In the genomic region with DNA sequence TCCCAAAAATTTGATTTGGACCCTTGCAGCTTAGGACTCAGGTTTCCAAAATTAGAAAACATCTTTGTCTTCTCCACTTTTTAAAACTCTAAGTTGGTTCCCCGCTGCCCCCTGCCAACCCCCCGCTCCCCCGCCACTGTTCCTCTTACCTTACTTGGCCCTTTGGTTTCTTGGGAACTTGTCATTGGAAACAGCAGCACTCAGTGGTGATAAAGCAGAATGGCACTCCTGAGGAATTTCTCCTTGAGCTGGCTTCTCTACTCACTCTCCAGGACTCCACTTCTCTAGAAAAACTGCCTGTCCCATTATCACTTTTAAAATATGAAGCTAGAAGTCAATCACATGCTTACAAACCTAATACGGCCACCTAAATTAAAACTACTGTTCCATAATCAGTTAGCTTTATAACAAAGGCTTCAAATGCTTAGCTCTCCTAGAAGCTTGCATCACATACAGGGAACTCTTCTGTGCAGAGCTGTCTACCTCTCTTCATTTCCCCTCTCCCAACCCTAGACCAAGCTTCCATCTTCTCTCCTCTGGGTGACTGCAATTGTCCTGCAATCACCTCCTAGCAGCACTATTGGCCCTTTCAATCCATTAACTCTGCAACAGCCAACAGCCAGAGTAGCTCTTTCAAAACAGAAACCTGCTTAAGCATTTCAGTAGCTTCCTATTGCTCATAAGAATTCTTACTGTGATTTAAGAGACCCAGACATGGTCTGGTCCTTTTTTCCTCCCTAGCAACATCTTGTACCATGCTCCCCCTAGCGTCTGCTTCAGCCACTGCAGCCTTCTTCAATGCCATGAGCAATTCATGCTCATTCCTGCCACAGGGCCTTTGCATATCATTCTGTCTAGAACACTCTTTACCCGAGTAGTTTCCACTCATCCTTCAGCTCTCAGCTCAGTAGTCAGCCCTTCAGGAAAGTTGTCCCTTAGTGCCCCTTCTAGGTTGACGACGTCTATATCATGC, we compare ENCODE assay signal across 8 cellular contexts. TPM values are rescaled to one million over a fixed set of nuclear protein-coding genes. Genes with fewer than 3 reads are reported as not detected.
A peak's percentile ranks its signal among the peaks of the same experiment; 100 is the strongest.
DNase-seq lines count a peak whose midpoint lies in the region; ATAC-seq and TF ChIP-seq lines count a peak whose summit lies in the region.

No MANE protein-coding gene starts in this region.

- H4K5ac ChIP-seq in mesendoderm (ENCODE audit: low read length): no peak overlapping the region

- H3K27me3 ChIP-seq in mesendoderm (ENCODE audit: insufficient read depth, low read length, poor library complexity): no peaks in the 10 kb centered on the region

- H3K23ac ChIP-seq in mesendoderm (ENCODE audit: low read length): no peak overlapping the region

- no peak overlapping the region for H3K4me3 Mint-ChIP-seq in activated CD4-positive, alpha-beta memory T cell treated with anti-CD3 and anti-CD28 coated beads, Interleukin-2, amount 10 ng/mL, durations not matched to agents 7 days and 5 days
- no peak overlapping the region for H3K4me3 Mint-ChIP-seq in effector memory CD8-positive, alpha-beta T cell

- DNase-seq in AG09309 (ENCODE audit: low read depth) (no peak), NCI-H69 (lab: John Stamatoyannopoulos, UW) (peak; percentile 66), mesendoderm (peak; percentile 88)
- peak; percentile 77 for DNase-seq in activated CD4-positive, alpha-beta memory T cell treated with anti-CD3 and anti-CD28 coated beads, Interleukin-2, amount 10 ng/mL, durations not matched to agents 7 days and 5 days
- DNase-seq in effector memory CD8-positive, alpha-beta T cell: peak; percentile 52 to 62 (median 59)
- DNase-seq in stimulated activated CD8-positive, alpha-beta memory T cell treated with anti-CD3 and anti-CD28 coated beads, Interleukin-4, amount 100 ng/mL, for 1 hour (ENCODE audit: low read depth in 2 of 2, low spot score in 1 of 2): peak; percentile 20 to 26

- H3K36me3 Mint-ChIP-seq in activated CD4-positive, alpha-beta memory T cell treated with anti-CD3 and anti-CD28 coated beads, Interleukin-2, amount 10 ng/mL, durations not matched to agents 7 days and 5 days (ENCODE audit: low read depth): no peaks in the 10 kb centered on the region
- H3K36me3 Mint-ChIP-seq in effector memory CD8-positive, alpha-beta T cell (ENCODE audit: insufficient read depth): no peaks in the 10 kb centered on the region

- no peak overlapping the region for H4K8ac ChIP-seq in mesendoderm (ENCODE audit: low read depth, low read length)

- TF ChIP-seq CTCF in AG09309 (IDR thresholded peaks at IDR 0.05; ENCODE audit: control insufficient read depth, insufficient read depth, low read depth, low read length, missing control alignments): peak; percentile 85

- no peak overlapping the region for H3K18ac ChIP-seq in mesendoderm (ENCODE audit: low read length)

- H2BK120ac ChIP-seq in mesendoderm (ENCODE audit: low read depth, low read length): no peak overlapping the region

- H3K79me1 ChIP-seq in mesendoderm (ENCODE audit: low read length): no peaks in the 10 kb centered on the region

- H3K27ac Mint-ChIP-seq in activated CD4-positive, alpha-beta memory T cell treated with anti-CD3 and anti-CD28 coated beads, Interleukin-2, amount 10 ng/mL, durations not matched to agents 7 days and 5 days: no peak overlapping the region
- no peak overlapping the region for H3K27ac Mint-ChIP-seq in effector memory CD8-positive, alpha-beta T cell

- H2AK5ac ChIP-seq in mesendoderm (ENCODE audit: low read length): no peak overlapping the region

- no peak overlapping the region for H2BK5ac ChIP-seq in mesendoderm (ENCODE audit: low read length)

- H3K9me3 Mint-ChIP-seq in activated CD4-positive, alpha-beta memory T cell treated with anti-CD3 and anti-CD28 coated beads, Interleukin-2, amount 10 ng/mL, durations not matched to agents 7 days and 5 days: no peaks in the 10 kb centered on the region
- no peaks in the 10 kb centered on the region for H3K9me3 Mint-ChIP-seq in effector memory CD8-positive, alpha-beta T cell

- H3K4me2 ChIP-seq in mesendoderm (ENCODE audit: low read length): no peak overlapping the region

- H3K4ac ChIP-seq in mesendoderm (ENCODE audit: low read depth, low read length): no peak overlapping the region

- H3K27me3 Mint-ChIP-seq in activated CD4-positive, alpha-beta memory T cell treated with anti-CD3 and anti-CD28 coated beads, Interleukin-2, amount 10 ng/mL, durations not matched to agents 7 days and 5 days: peaks cover 10% of the 10 kb centered on the region
- peaks cover 8% of the 10 kb centered on the region in 2 donors for H3K27me3 Mint-ChIP-seq in effector memory CD8-positive, alpha-beta T cell

- no peak overlapping the region for H3K27ac ChIP-seq in mesendoderm (ENCODE audit: low read depth, low read length)

- CTCF ChIA-PET in activated CD4-positive, alpha-beta memory T cell treated with anti-CD3 and anti-CD28 coated beads, Interleukin-2, amount 10 ng/mL, durations not matched to agents 7 days and 5 days (lab: Charles Lee): interaction anchor here (0.6 to 4.8 kb wide), 32 partner anchors 8 to 1345 kb away, joined by 3 to 96 read pairs (median 4); a partner anchor contains a TSS

- no peaks in the 10 kb centered on the region for H3K4me1 ChIP-seq in mesendoderm (ENCODE audit: control insufficient read depth, low read depth, low read length)

- H3K9ac ChIP-seq in mesendoderm (ENCODE audit: low read length): no peak overlapping the region

- no peak overlapping the region for H3K56ac ChIP-seq in mesendoderm (ENCODE audit: low read length)

- H3K4me1 Mint-ChIP-seq in activated CD4-positive, alpha-beta memory T cell treated with anti-CD3 and anti-CD28 coated beads, Interleukin-2, amount 10 ng/mL, durations not matched to agents 7 days and 5 days: no peaks in the 10 kb centered on the region
- no peaks in the 10 kb centered on the region for H3K4me1 Mint-ChIP-seq in effector memory CD8-positive, alpha-beta T cell (ENCODE audit: low read depth in 2 of 2)

- ATAC-seq in GM18858 (IDR thresholded peaks at IDR 0.05; ENCODE audit: unreplicated experiment): peak; percentile 85
- peak; percentile 76 for ATAC-seq in HG03039 (IDR thresholded peaks at IDR 0.05; ENCODE audit: unreplicated experiment)
- ATAC-seq in effector memory CD8-positive, alpha-beta T cell (replicated peaks): peak; percentile 70

- H3K4me3 ChIP-seq in AG09309 (ENCODE audit: control insufficient read depth, low read depth, low read length): no peak overlapping the region
- H3K4me3 ChIP-seq in mesendoderm (ENCODE audit: low read length): no peak overlapping the region

- H2BK15ac ChIP-seq in mesendoderm (replicated peaks; ENCODE audit: low read depth): no peak overlapping the region

- POLR2A ChIA-PET in activated CD4-positive, alpha-beta memory T cell treated with anti-CD3 and anti-CD28 coated beads, Interleukin-2, amount 10 ng/mL, durations not matched to agents 7 days and 5 days (lab: Charles Lee): interaction anchor here (0.6 to 1.5 kb wide), 4 partner anchors 15 to 415 kb away, joined by 3 to 7 read pairs (median 4); a partner anchor contains a TSS

- H3K36me3 ChIP-seq in mesendoderm (ENCODE audit: control insufficient read depth, insufficient read depth, low read length): no peaks in the 10 kb centered on the region

- WGBS in mesendoderm (ENCODE audit: extremely low coverage, insufficient coverage, low lambda C conversion rate): no CpG with 5 or more reads among the region's 8 CpGs

- no peaks in the 10 kb centered on the region for H3K79me2 ChIP-seq in mesendoderm (ENCODE audit: control insufficient read depth, insufficient read depth, low read length)

RNA-seq across cellular contexts. Expression of a gene that starts 15.2 kb away (rescaled TPM):
- 1 to 10 TPM; 4.9 to 5.4 TPM for total RNA-seq in activated CD4-positive, alpha-beta memory T cell treated with anti-CD3 and anti-CD28 coated beads, Interleukin-2, amount 10 ng/mL, durations not matched to agents 7 days and 5 days
- polyA plus RNA-seq in mesendoderm (2013, experiment 1 of 2): 2.7 TPM
- polyA plus RNA-seq in mesendoderm (2013, experiment 2 of 2): 2.5 TPM
